In genomic region chr12:43758728-43759563, GRCh38 we compare ENCODE assay signal across 8 cellular contexts. TPM values are rescaled to one million over a fixed set of nuclear protein-coding genes. Genes with fewer than 3 reads are reported as not detected.
A peak's percentile ranks its signal among the peaks of the same experiment; 100 is the strongest.
DNase-seq lines count a peak whose midpoint lies in the region; ATAC-seq and TF ChIP-seq lines count a peak whose summit lies in the region.

Gene IRAK4, plus strand, starts transcription at chr12:43758951. Its CDS starts 9,161 bp downstream, at chr12:43768112.
Gene PUS7L, minus strand, starts transcription at chr12:43758790. Its CDS starts 3,545 bp downstream, at chr12:43755245.

- POLR2A ChIA-PET in RWPE1 (lab: Yijun Ruan, JAX; ENCODE audit: low non-redundant PET) = interaction anchor here (0.6 kb wide), 1 partner anchor 765 kb away, joined by 3 read pairs; no protein-coding TSS in a partner anchor
- POLR2A ChIA-PET in naive thymus-derived CD4-positive, alpha-beta T cell (lab: Charles Lee) = interaction anchor here (0.6 to 7.3 kb wide), 10 partner anchors 9 to 124 kb away, joined by 3 to 76 read pairs (median 4); partner anchors contain the start of genes TMEM117 and TWF1

- peaks cover 29% of the 10 kb centered on the region for H3K79me2 ChIP-seq in GM23338 (replicated peaks; ENCODE audit: insufficient read depth)
- peaks cover 17% of the 10 kb centered on the region for H3K79me2 ChIP-seq in fibroblast of lung (ENCODE audit: control insufficient read depth, insufficient read depth, low read length)

- H2AFZ ChIP-seq in GM23338 (peak within 1 kb of the TSS; percentile 44), fibroblast of lung (ENCODE audit: low read length) (peak within 1 kb of the TSS; percentile 97)

- H3K4me1 Mint-ChIP-seq in GM23338 = peaks cover 38% of the 10 kb centered on the region
- peaks cover 40% of the 10 kb centered on the region for H3K4me1 Mint-ChIP-seq in activated T-helper 17 cell treated with anti-CD3 and anti-CD28 coated beads, Interleukin-2, amount 50 U/mL, for 72 hours
- peaks cover 52 to 89% (median 85%) of the 10 kb centered on the region in 7 donors for H3K4me1 Mint-ChIP-seq in naive thymus-derived CD4-positive, alpha-beta T cell

- H3K9me3 ChIP-seq in fibroblast of lung (ENCODE audit: control insufficient read depth, insufficient read depth, low read depth, low read length) = no peaks in the 10 kb centered on the region
- no peaks in the 10 kb centered on the region for H3K9me3 ChIP-seq in naive thymus-derived CD4-positive, alpha-beta T cell (ENCODE audit: control insufficient read depth in 2 of 3, low read length in 3 of 3)

- peaks cover 9% of the 10 kb centered on the region for H3K27me3 Mint-ChIP-seq in GM23338 (ENCODE audit: insufficient read depth, low read depth, poor library complexity)
- H3K27me3 Mint-ChIP-seq in activated T-helper 17 cell treated with anti-CD3 and anti-CD28 coated beads, Interleukin-2, amount 50 U/mL, for 72 hours = no peaks in the 10 kb centered on the region
- H3K27me3 Mint-ChIP-seq in naive thymus-derived CD4-positive, alpha-beta T cell = no peaks in the 10 kb centered on the region

- intact Hi-C loops in naive thymus-derived CD4-positive, alpha-beta T cell (cut with micrococcal nuclease) = loop anchor here (1.0 to 10.0 kb wide), 11 partner anchors 17 to 1970 kb away; partner anchors contain the start of genes ARID2 (in 2 of the 2), TMEM117 (in 2 of the 2), TWF1 (in 2 of the 2) and ANO6 (in 1 of the 2)

- peak; percentile 89 for ATAC-seq in GM23338
- ATAC-seq in activated T-helper 17 cell treated with anti-CD3 and anti-CD28 coated beads, Interleukin-2, amount 50 U/mL, for 72 hours (replicated peaks) = peak; percentile 94
- ATAC-seq in naive thymus-derived CD4-positive, alpha-beta T cell = peak; percentile 99

- H4K20me1 ChIP-seq in GM23338 (replicated peaks; ENCODE audit: insufficient read depth) (no peaks in the 10 kb centered on the region), fibroblast of lung (ENCODE audit: control insufficient read depth, extremely low read depth, insufficient read depth, low read length) (no peaks in the 10 kb centered on the region)

- H3K4me1 ChIP-seq in GM23338 (ENCODE audit: insufficient read depth) (peaks cover 36% of the 10 kb centered on the region), fibroblast of lung (ENCODE audit: control insufficient read depth, extremely low read depth, insufficient read depth, low read length) (peaks cover 5% of the 10 kb centered on the region)
- H3K4me1 ChIP-seq in naive thymus-derived CD4-positive, alpha-beta T cell (ENCODE audit: control insufficient read depth in 2 of 2, insufficient read depth in 2 of 2, low read length in 2 of 2) = peaks cover 41 to 42% of the 10 kb centered on the region in 2 donors

- no peaks in the 10 kb centered on the region; the same call in 2 of the 3 replicates for H3K9me3 Mint-ChIP-seq in GM23338
- no peaks in the 10 kb centered on the region for H3K9me3 Mint-ChIP-seq in activated T-helper 17 cell treated with anti-CD3 and anti-CD28 coated beads, Interleukin-2, amount 50 U/mL, for 72 hours
- H3K9me3 Mint-ChIP-seq in naive thymus-derived CD4-positive, alpha-beta T cell = peaks cover 0 to 10% (median 1%) of the 10 kb centered on the region in 11 donors

- H3K27me3 ChIP-seq in GM23338 (ENCODE audit: insufficient read depth) = no peaks in the 10 kb centered on the region
- H3K27me3 ChIP-seq in fibroblast of lung (ENCODE audit: control insufficient read depth, insufficient read depth, low read length) = no peaks in the 10 kb centered on the region
- no peaks in the 10 kb centered on the region for H3K27me3 ChIP-seq in naive thymus-derived CD4-positive, alpha-beta T cell (ENCODE audit: control insufficient read depth in 2 of 2, insufficient read depth in 2 of 2, low read length in 2 of 2)

- no peaks in the 10 kb centered on the region for H3K9me2 ChIP-seq in GM23338 (ENCODE audit: insufficient read depth)

- peak within 1 kb of the TSS; percentile 74 for H3K4me3 ChIP-seq in GM23338
- H3K4me3 ChIP-seq in fibroblast of lung (replicated peaks in 1 of 4; ENCODE audit: control extremely low read depth in 1 of 4, insufficient read depth in 1 of 4, low read depth in 3 of 4, low read length in 4 of 4) = peak within 1 kb of the TSS; percentile 46 to 94 (median 77)
- peak within 1 kb of the TSS; percentile 78 for H3K4me3 ChIP-seq in naive thymus-derived CD4-positive, alpha-beta T cell (ENCODE audit: low read length)

- peak within 1 kb of the TSS; percentile 86 for H3K27ac Mint-ChIP-seq in GM23338
- peak within 1 kb of the TSS; percentile 96 for H3K27ac Mint-ChIP-seq in activated T-helper 17 cell treated with anti-CD3 and anti-CD28 coated beads, Interleukin-2, amount 50 U/mL, for 72 hours
- peak within 1 kb of the TSS; percentile 84 to 99 (median 99) for H3K27ac Mint-ChIP-seq in naive thymus-derived CD4-positive, alpha-beta T cell

- H3K36me3 ChIP-seq in GM23338 (ENCODE audit: insufficient read depth) = no peaks in the 10 kb centered on the region; the same call in 1 of the 2 replicates
- H3K36me3 ChIP-seq in fibroblast of lung (ENCODE audit: control insufficient read depth, insufficient read depth, low read length) = no peaks in the 10 kb centered on the region
- peaks cover 0 to 5% (median 0%) of the 10 kb centered on the region in 3 experiments for H3K36me3 ChIP-seq in naive thymus-derived CD4-positive, alpha-beta T cell (ENCODE audit: control insufficient read depth in 2 of 3, insufficient read depth in 3 of 3, low read length in 3 of 3)

- H3F3A ChIP-seq in GM23338 (replicated peaks; ENCODE audit: low read depth) = no peaks in the 10 kb centered on the region

- DNase-seq in EH (ENCODE audit: low read depth) (peak; percentile 97), GM23338 (ENCODE audit: low spot score) (peak; percentile 98), LHCN-M2 (ENCODE audit: low read depth) (peak; percentile 96), RWPE1 (ENCODE audit: low spot score) (peak; percentile 95), fibroblast of lung (ENCODE audit: low read depth in 2 of 2) (peak; percentile 96 to 97)
- peak; percentile 83 to 95 (median 92) for DNase-seq in naive thymus-derived CD4-positive, alpha-beta T cell
- DNase-seq in stimulated activated naive CD4-positive, alpha-beta T cell (lab: John Stamatoyannopoulos, UW) = peak; percentile 89 to 95 (median 94)

- TF ChIP-seq CTCF in GM23338 (conservative IDR thresholded peaks at IDR 0.05; ENCODE audit: low read depth in 2 of 2) = peak; percentile 38 to 53
- peak; percentile 29; the same call in 1 of the 2 replicates for TF ChIP-seq CTCF in RWPE1 (conservative IDR thresholded peaks at IDR 0.05; ENCODE audit: low read depth)
- peak; percentile 40 to 54 for TF ChIP-seq CTCF in fibroblast of lung (conservative IDR thresholded peaks at IDR 0.05 in 1 of 2, IDR thresholded peaks at IDR 0.05 in 1 of 2; ENCODE audit: low read depth in 1 of 2, low read length in 2 of 2)

- CTCF ChIA-PET in RWPE1 (lab: Yijun Ruan, JAX) = interaction anchor here (0.6 to 2.2 kb wide), 5 partner anchors 47 to 128 kb away, joined by 3 to 6 read pairs (median 4); partner anchors contain the start of gene TWF1
- CTCF ChIA-PET in naive thymus-derived CD4-positive, alpha-beta T cell (lab: Charles Lee) = interaction anchor here (0.6 to 1.8 kb wide), 6 partner anchors 13 to 124 kb away, joined by 3 to 6 read pairs (median 4); partner anchors contain the start of gene TWF1

- H3K4me2 ChIP-seq in GM23338 = peak within 1 kb of the TSS; percentile 84
- peak within 1 kb of the TSS; percentile 93 for H3K4me2 ChIP-seq in fibroblast of lung (ENCODE audit: extremely low read depth, insufficient read depth, low read length)

- peak within 1 kb of the TSS; percentile 91 for H3K4me3 Mint-ChIP-seq in GM23338
- H3K4me3 Mint-ChIP-seq in activated T-helper 17 cell treated with anti-CD3 and anti-CD28 coated beads, Interleukin-2, amount 50 U/mL, for 72 hours = peak within 1 kb of the TSS; percentile 90
- H3K4me3 Mint-ChIP-seq in naive thymus-derived CD4-positive, alpha-beta T cell = peak within 1 kb of the TSS; percentile 88 to 99 (median 97)

- peak within 1 kb of the TSS; percentile 70 for H3K9ac ChIP-seq in fibroblast of lung (ENCODE audit: insufficient read depth, low read length)

- H3K27ac ChIP-seq in GM23338 (ENCODE audit: low read depth) (peak within 1 kb of the TSS; percentile 93), RWPE1 (peak within 1 kb of the TSS; percentile 89), fibroblast of lung (ENCODE audit: insufficient read depth, low read length) (peak within 1 kb of the TSS; percentile 71)
- H3K27ac ChIP-seq in naive thymus-derived CD4-positive, alpha-beta T cell (ENCODE audit: low read depth, low read length) = peak within 1 kb of the TSS; percentile 86

- peaks cover 16% of the 10 kb centered on the region for H3K36me3 Mint-ChIP-seq in GM23338 (ENCODE audit: low read depth)
- peaks cover 46% of the 10 kb centered on the region for H3K36me3 Mint-ChIP-seq in activated T-helper 17 cell treated with anti-CD3 and anti-CD28 coated beads, Interleukin-2, amount 50 U/mL, for 72 hours (ENCODE audit: low read depth)
- H3K36me3 Mint-ChIP-seq in naive thymus-derived CD4-positive, alpha-beta T cell = peaks cover 4 to 43% (median 27%) of the 10 kb centered on the region in 5 donors

TF ChIP-seq in GM23338, 12 proteins besides CTCF, POLR2A, EP300 and RAD21 (continues in another document):
- TF ChIP-seq ZNF331 (CRISPR knock-in tag; IDR thresholded peaks at IDR 0.05; ENCODE audit: low read depth) = no peak
- peak; percentile 80 for TF ChIP-seq POLR2AphosphoS5 (IDR thresholded peaks at IDR 0.05; ENCODE audit: low read depth)
- peak; percentile 86 for TF ChIP-seq CREB1 (CRISPR knock-in tag; IDR thresholded peaks at IDR 0.05; ENCODE audit: low read depth)

RNA-seq across cellular contexts. Expression of gene IRAK4, which starts in this region (rescaled TPM):
- 7.0 and 12.9 TPM in 2 replicates for total RNA-seq in GM23338 (2014; rRNA removed; shearing (Covaris generic))
- 3.2 and 3.9 TPM in 2 replicates for polyA plus RNA-seq in GM23338 (2016; fragmentation: Nextera tagmentation; extraction: Ambion mirVana)
- 41.0 and 41.6 TPM in 2 replicates for total RNA-seq in LHCN-M2 (2014; rRNA removed)
- polyA plus RNA-seq in LHCN-M2 (2012) = 9.3 TPM
- 10 to 100 TPM; 26.3 to 29.4 TPM for total RNA-seq in activated T-helper 17 cell treated with anti-CD3 and anti-CD28 coated beads, Interleukin-2, amount 50 U/mL, for 72 hours
- 20.0 and 27.6 TPM in 2 replicates for total RNA-seq in fibroblast of lung
- 19.4 and 19.7 TPM in 2 replicates for polyA plus RNA-seq in fibroblast of lung
- polyA plus RNA-seq in fibroblast of lung (2012) = 9.6 TPM in 2 replicates
- polyA minus RNA-seq in fibroblast of lung (ENCODE audit: low replicate concordance) = 1.5 and 4.6 TPM in 2 replicates
- total RNA-seq in naive thymus-derived CD4-positive, alpha-beta T cell = 10 to 100 TPM; 35.6 to 69.1 (median 52.7) TPM
- 10 to 100 TPM; 24.8 to 36.3 TPM for polyA plus RNA-seq in naive thymus-derived CD4-positive, alpha-beta T cell

RNA-seq across cellular contexts. Expression of gene PUS7L, which starts in this region (rescaled TPM):
- 27.4 and 36.0 TPM in 2 replicates for total RNA-seq in GM23338 (2014; rRNA removed; shearing (Covaris generic))
- polyA plus RNA-seq in GM23338 (2016; fragmentation: Nextera tagmentation; extraction: Ambion mirVana) = 49.9 and 66.1 TPM in 2 replicates
- total RNA-seq in LHCN-M2 (2014; rRNA removed) = 44.9 and 52.8 TPM in 2 replicates
- polyA plus RNA-seq in LHCN-M2 (2012) = 5.0 TPM
- 10 to 100 TPM; 18.6 to 22.4 TPM for total RNA-seq in activated T-helper 17 cell treated with anti-CD3 and anti-CD28 coated beads, Interleukin-2, amount 50 U/mL, for 72 hours
- total RNA-seq in fibroblast of lung = 14.4 and 17.0 TPM in 2 replicates
- polyA plus RNA-seq in fibroblast of lung = 10.9 and 11.2 TPM in 2 replicates
- polyA plus RNA-seq in fibroblast of lung (2012) = 5.0 and 6.6 TPM in 2 replicates
- polyA minus RNA-seq in fibroblast of lung (ENCODE audit: low replicate concordance) = 1.5 and 7.4 TPM in 2 replicates
- 10 to 100 TPM; 14.0 to 27.4 (median 23.2) TPM for total RNA-seq in naive thymus-derived CD4-positive, alpha-beta T cell
- polyA plus RNA-seq in naive thymus-derived CD4-positive, alpha-beta T cell = 10 to 100 TPM; 35.9 to 39.0 TPM

Comparison
In these comparisons a context has a peak if more than half of its experiments do, and no peak if none do; other contexts are left out.
1. Peak in every context shown above with its lines: DNase-seq, ATAC-seq, H3K4me3 ChIP-seq and H3K27ac ChIP-seq.